1 cellular context compared by ENCODE assay signal in the genomic region with DNA sequence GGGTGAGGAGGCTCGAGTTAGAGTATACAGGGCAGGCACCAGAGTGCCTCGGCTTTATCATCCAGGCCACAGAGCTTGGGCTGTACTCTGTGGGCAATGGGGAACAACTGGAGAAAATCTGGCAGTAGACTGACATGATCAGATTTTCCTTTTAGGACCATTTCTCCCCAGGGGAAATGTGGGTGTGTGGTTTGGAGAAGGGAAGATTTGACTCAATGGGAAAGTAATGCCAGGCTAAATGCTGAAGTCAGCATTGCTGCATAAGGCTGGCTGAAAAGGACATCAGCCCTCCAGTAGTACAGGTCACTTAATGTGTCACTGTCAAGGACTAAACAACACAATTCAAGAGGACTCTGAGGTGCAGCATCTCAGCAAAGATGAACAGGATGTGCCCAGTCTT.
A peak's percentile ranks its signal among the peaks of the same experiment; 100 is the strongest.
TF ChIP-seq lines count a peak whose summit lies in the region.

No MANE protein-coding gene starts in this region.

TF ChIP-seq in IMR-90, 13 proteins besides CTCF, POLR2A, EP300 and RAD21:
- TF ChIP-seq, protein P1, sequence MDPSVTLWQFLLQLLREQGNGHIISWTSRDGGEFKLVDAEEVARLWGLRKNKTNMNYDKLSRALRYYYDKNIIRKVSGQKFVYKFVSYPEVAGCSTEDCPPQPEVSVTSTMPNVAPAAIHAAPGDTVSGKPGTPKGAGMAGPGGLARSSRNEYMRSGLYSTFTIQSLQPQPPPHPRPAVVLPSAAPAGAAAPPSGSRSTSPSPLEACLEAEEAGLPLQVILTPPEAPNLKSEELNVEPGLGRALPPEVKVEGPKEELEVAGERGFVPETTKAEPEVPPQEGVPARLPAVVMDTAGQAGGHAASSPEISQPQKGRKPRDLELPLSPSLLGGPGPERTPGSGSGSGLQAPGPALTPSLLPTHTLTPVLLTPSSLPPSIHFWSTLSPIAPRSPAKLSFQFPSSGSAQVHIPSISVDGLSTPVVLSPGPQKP (IDR thresholded peaks at IDR 0.05; ENCODE audit: borderline replicate concordance, low read depth, low read length): no peak
- TF ChIP-seq MAFK (IDR thresholded peaks at IDR 0.05; ENCODE audit: low read depth, low read length): peak; percentile 39
TF ChIP-seq in IMR-90: peak in this region for 1.
